30 cellular contexts compared by ENCODE assay signal in genomic region chr10:120283093-120283492, GRCh38.
"Had no signal": no experiment of that assay in that cellular context is flagged by ENCODE, and none has a peak within 500 bp of the region (broad histone marks: within the 10 kb centered on the region; RNA-seq: fewer than 3 reads in every experiment).

No MANE protein-coding gene starts in this region.

- H3K9me3 ChIP-seq: adrenal gland, body of pancreas, colonic mucosa, gastrocnemius medialis had no signal

- H3K36me3 ChIP-seq: adrenal gland, cardiac muscle cell, colonic mucosa, gastrocnemius medialis, heart left ventricle, WERI-Rb-1 had no signal

- ATAC-seq: activated CD4-positive, CD25-positive, alpha-beta regulatory T cell treated with anti-CD3 and anti-CD28 coated beads, Interleukin-2, amount 50 U/mL, for 24 hours; activated CD8-positive, alpha-beta memory T cell treated with anti-CD3 and anti-CD28 coated beads, Interleukin-2, amount 10 ng/mL, durations not matched to agents 7 days and 5 days; activated CD8-positive, alpha-beta T cell treated with anti-CD3 and anti-CD28 coated beads, Interleukin-2, amount 10 ng/mL, durations not matched to agents 7 days and 5 days; activated naive CD8-positive, alpha-beta T cell treated with anti-CD3 and anti-CD28 coated beads, Interleukin-2, amount 50 U/mL, for 24 hours; body of pancreas; esophagus mucosa; gastrocnemius medialis; heart left ventricle; T-helper 17 cell had no signal

- H3K27ac ChIP-seq: adrenal gland, body of pancreas, cardiac muscle cell, colonic mucosa, gastrocnemius medialis, heart left ventricle, WERI-Rb-1 had no signal

- H3K4me3 ChIP-seq: adrenal gland, body of pancreas, cardiac muscle cell, colonic mucosa, gastrocnemius medialis, heart left ventricle had no signal

- H3K27me3 ChIP-seq: body of pancreas, cardiac muscle cell, colonic mucosa, gastrocnemius medialis, heart left ventricle had no signal

- H3K4me1 ChIP-seq: adrenal gland, body of pancreas, colonic mucosa, gastrocnemius medialis, heart left ventricle had no signal

- DNase-seq: activated B cell treated with CpG ODN at 0.5 μM for 24 hours; activated CD4-positive, alpha-beta memory T cell treated with anti-CD3 and anti-CD28 coated beads for 36 hours; activated CD4-positive, alpha-beta T cell treated with anti-CD3 and anti-CD28 coated beads for 48 hours; activated CD8-positive, alpha-beta memory T cell treated with anti-CD3 and anti-CD28 coated beads, Interleukin-2, amount 10 ng/mL, durations not matched to agents 7 days and 5 days; activated CD8-positive, alpha-beta memory T cell treated with anti-CD3 and anti-CD28 coated beads, Interleukin-2, amount 50 U/mL, for 4 hours; activated CD8-positive, alpha-beta T cell treated with anti-CD3 and anti-CD28 coated beads, Interleukin-2, amount 10 ng/mL, durations not matched to agents 7 days and 5 days; activated effector memory CD4-positive, alpha-beta T cell treated with anti-CD3 and anti-CD28 coated beads, Interleukin-2, amount 50 U/mL, for 16 hours; activated naive CD4-positive, alpha-beta T cell treated with anti-CD3 and anti-CD28 coated beads for 36 hours; activated naive CD8-positive, alpha-beta T cell treated with anti-CD3 and anti-CD28 coated beads for 36 hours; activated naive CD8-positive, alpha-beta T cell treated with anti-CD3 and anti-CD28 coated beads, Interleukin-2, amount 50 U/mL, for 24 hours; activated T-cell treated with anti-CD3 and anti-CD28 coated beads, Interleukin-2, amount 50 U/mL, for 1 hour; activated T-cell treated with anti-CD3 and anti-CD28 coated beads, Interleukin-2, amount 50 U/mL, for 48 hours; adrenal gland; amygdala; body of pancreas; central memory CD4-positive, alpha-beta T cell; cerebellar nuclear complex; colonic mucosa; effector memory CD4-positive, alpha-beta T cell; endodermal cell; foreskin fibroblast; gastrocnemius medialis; glutamatergic neuron; heart left ventricle; T-helper 17 cell; T1000; WERI-Rb-1 had no signal
